7 cellular contexts compared by ENCODE assay signal in the genomic region with DNA sequence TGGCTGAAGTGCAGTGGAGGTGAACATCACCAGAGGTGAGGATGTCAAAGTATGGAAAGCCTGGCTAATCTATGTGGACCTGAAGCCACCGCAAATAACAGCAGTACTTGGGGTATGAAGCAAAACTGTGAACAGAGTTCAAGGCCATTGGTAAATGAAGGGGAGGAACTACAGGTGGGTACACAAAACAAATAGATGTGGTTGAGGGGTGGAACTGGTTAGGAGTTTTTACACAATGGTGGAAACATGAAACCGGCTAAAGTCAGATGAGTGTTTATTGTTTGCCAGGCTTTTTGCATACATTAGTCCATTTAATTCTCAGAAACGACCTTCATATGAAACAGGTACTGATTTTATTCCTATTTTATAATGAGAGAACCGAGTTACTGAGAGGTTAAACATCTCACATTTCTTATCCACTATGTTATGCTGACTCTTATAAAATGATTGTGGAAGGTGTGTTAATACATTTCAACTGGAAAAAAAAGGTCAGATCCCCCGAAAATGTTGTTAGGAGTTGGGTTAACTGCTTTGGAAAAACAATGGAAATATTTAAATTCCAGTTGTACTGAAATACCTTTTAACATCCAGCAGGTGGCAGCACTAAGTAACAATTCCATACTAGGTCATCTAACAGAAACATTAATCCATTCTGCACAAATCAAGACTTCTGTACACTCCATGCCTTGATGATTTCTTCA. TPM values are rescaled to one million over a fixed set of nuclear protein-coding genes. Genes with fewer than 3 reads are reported as not detected.
A peak's percentile ranks its signal among the peaks of the same experiment; 100 is the strongest.
DNase-seq lines count a peak whose midpoint lies in the region; ATAC-seq, FAIRE-seq and TF ChIP-seq lines count a peak whose summit lies in the region.

No MANE protein-coding gene starts in this region.

- no peak overlapping the region for H3K27ac ChIP-seq in DOHH2 (ENCODE audit: low read depth, low read length)
- H3K27ac ChIP-seq in OCI-LY3 (ENCODE audit: low read length): no peak overlapping the region
- no peak overlapping the region for H3K27ac ChIP-seq in H1 (ENCODE audit: low read depth, low read length)

- H3K56ac ChIP-seq in H1 (replicated peaks; ENCODE audit: insufficient read length, low read depth, low read length): no peak overlapping the region

- H3K18ac ChIP-seq in H1 (ENCODE audit: extremely low read depth, low read length): no peak overlapping the region

- H3K4ac ChIP-seq in H1 (replicated peaks; ENCODE audit: insufficient read length, low read depth, low read length): no peak overlapping the region

- no peaks in the 10 kb centered on the region for H3K27me3 ChIP-seq in DOHH2 (ENCODE audit: control insufficient read depth, low read length)
- no peaks in the 10 kb centered on the region for H3K27me3 ChIP-seq in OCI-LY3 (ENCODE audit: low read depth, low read length)
- no peaks in the 10 kb centered on the region for H3K27me3 ChIP-seq in H1 (replicated peaks in 1 of 4; ENCODE audit: control insufficient read depth in 3 of 4, extremely low read depth in 1 of 4, insufficient read depth in 3 of 4, low read length in 3 of 4)

- intact Hi-C loops in posterior cingulate gyrus (cut with DNase I): no loop called here

- no peak for TF ChIP-seq EP300 in H1 (IDR thresholded peaks at IDR 0.05; ENCODE audit: borderline replicate concordance in 1 of 2, low read depth in 2 of 2, low read length in 2 of 2)

- no peak overlapping the region for H3K14ac ChIP-seq in H1 (ENCODE audit: insufficient read length)

- H3K9me3 ChIP-seq in DOHH2 (ENCODE audit: control insufficient read depth, insufficient read depth, low read length) (no peaks in the 10 kb centered on the region), OCI-LY3 (ENCODE audit: insufficient read depth, low read length) (no peaks in the 10 kb centered on the region), H1 (ENCODE audit: insufficient read depth in 2 of 2, low read depth in 1 of 2, low read length in 1 of 2) (no peaks in the 10 kb centered on the region)

- no peak overlapping the region for H2AK5ac ChIP-seq in H1 (ENCODE audit: low read depth, low read length)

- H2BK20ac ChIP-seq in H1 (ENCODE audit: low read length): no peak overlapping the region

- H3K9me2 ChIP-seq in DOHH2 (replicated peaks; ENCODE audit: control insufficient read depth, low read length): no peaks in the 10 kb centered on the region

- H4K20me1 ChIP-seq in DOHH2 (ENCODE audit: control insufficient read depth, insufficient read depth, low read depth, low read length): no peaks in the 10 kb centered on the region
- H4K20me1 ChIP-seq in OCI-LY3 (ENCODE audit: insufficient read depth, low read length): no peaks in the 10 kb centered on the region
- H4K20me1 ChIP-seq in H1 (replicated peaks in 1 of 2; ENCODE audit: control insufficient read depth in 1 of 2, insufficient read depth in 2 of 2, low read length in 2 of 2): peaks cover 0 to 1% of the 10 kb centered on the region in 2 experiments

- H2AFZ ChIP-seq in OCI-LY3 (ENCODE audit: low read depth, low read length) (no peak overlapping the region), H1 (ENCODE audit: low read length) (no peak overlapping the region)

- H2BK12ac ChIP-seq in H1 (ENCODE audit: low read depth, low read length): no peak overlapping the region

- no peaks in the 10 kb centered on the region for H3K23me2 ChIP-seq in H1 (ENCODE audit: low read depth, low read length)

- CTCF ChIA-PET in H1 (lab: Charles Lee; ENCODE audit: partially characterized antibody): interaction anchor here (0.8 to 2.3 kb wide), 5 partner anchors 11 to 519 kb away, joined by 3 to 19 read pairs (median 3); no protein-coding TSS in a partner anchor

- H3K9ac ChIP-seq in OCI-LY3 (ENCODE audit: low read length) (no peak overlapping the region), H1 (replicated peaks in 1 of 4; ENCODE audit: extremely low read depth in 1 of 4, low read depth in 3 of 4, low read length in 3 of 4) (no peak overlapping the region)

- peaks cover 86% of the 10 kb centered on the region for H3K36me3 Mint-ChIP-seq in nephron (ENCODE audit: low read depth)

- no peaks in the 10 kb centered on the region for H3K79me1 ChIP-seq in H1 (ENCODE audit: low read depth, low read length)

- FAIRE-seq in H1 (lab: Jason Lieb, UNC): peak; percentile 58

- H3K23ac ChIP-seq in H1 (ENCODE audit: insufficient read length): no peak overlapping the region

- no peak overlapping the region for H4K5ac ChIP-seq in H1 (ENCODE audit: insufficient read length, low read depth, low read length)

- no peaks in the 10 kb centered on the region for H3K4me1 Mint-ChIP-seq in nephron

- H4K8ac ChIP-seq in H1 (ENCODE audit: extremely low read depth, insufficient read depth, low read length): no peak overlapping the region

- H3K36me3 ChIP-seq in DOHH2 (ENCODE audit: control insufficient read depth, low read length) (peaks cover 27% of the 10 kb centered on the region), OCI-LY3 (replicated peaks; ENCODE audit: low read depth, low read length) (peaks cover 12% of the 10 kb centered on the region), H1 (ENCODE audit: control insufficient read depth in 2 of 4, insufficient read depth in 4 of 4, low read length in 3 of 4) (peaks cover 0 to 40% (median 20%) of the 10 kb centered on the region in 4 experiments; a peak in 7 of 8 replicates)

- H3K4me2 ChIP-seq in DOHH2 (ENCODE audit: low read length) (no peak overlapping the region), OCI-LY3 (ENCODE audit: low read length) (no peak overlapping the region), H1 (ENCODE audit: insufficient read depth in 1 of 2, low read depth in 2 of 2, low read length in 2 of 2) (no peak overlapping the region)

- peak; percentile 55 for ATAC-seq in HG03025 (IDR thresholded peaks at IDR 0.05; ENCODE audit: low FRiP score, unreplicated experiment)
- ATAC-seq in GM21381 (IDR thresholded peaks at IDR 0.05; ENCODE audit: unreplicated experiment): no peak

- TF ChIP-seq CTCF in DOHH2 (IDR thresholded peaks at IDR 0.05; ENCODE audit: low read depth, low read length, poor library complexity, severe bottlenecking) (peak; percentile 75), OCI-LY3 (IDR thresholded peaks at IDR 0.05; ENCODE audit: low read depth, low read length) (peak; percentile 56), H1 (IDR thresholded peaks at IDR 0.05; ENCODE audit: control extremely low read depth in 1 of 3, insufficient read depth in 1 of 3, low read depth in 1 of 3, low read length in 3 of 3) (peak in 2 of 3 experiments; percentile 24 to 68; a peak in 2 of 4 replicates), nephron (IDR thresholded peaks at IDR 0.05; ENCODE audit: unreplicated experiment in 3 of 3) (peak; percentile 58 to 73 (median 59))

- no peak overlapping the region for H2BK15ac ChIP-seq in H1 (ENCODE audit: low read length)

- H3F3A ChIP-seq in DOHH2 (ENCODE audit: control insufficient read depth, insufficient read depth): peaks cover 11% of the 10 kb centered on the region; the same call in 1 of the 2 replicates

- H3K79me2 ChIP-seq in DOHH2 (ENCODE audit: control insufficient read depth, low read length) (no peaks in the 10 kb centered on the region), OCI-LY3 (ENCODE audit: low read length) (no peaks in the 10 kb centered on the region), H1 (ENCODE audit: control insufficient read depth in 1 of 2, insufficient read depth in 2 of 2, low read length in 2 of 2) (no peaks in the 10 kb centered on the region)

- H3K4me3 ChIP-seq in DOHH2 (ENCODE audit: low read length) (no peak overlapping the region), OCI-LY3 (ENCODE audit: low read length) (no peak overlapping the region), H1 (ENCODE audit: extremely low read depth in 1 of 4, insufficient read depth in 2 of 4, low read depth in 3 of 4, low read length in 4 of 4) (no peak overlapping the region)

- H3K4me1 ChIP-seq in DOHH2 (ENCODE audit: control insufficient read depth, low read length): no peaks in the 10 kb centered on the region
- H3K4me1 ChIP-seq in OCI-LY3 (ENCODE audit: low read length): no peaks in the 10 kb centered on the region
- no peaks in the 10 kb centered on the region for H3K4me1 ChIP-seq in H1 (replicated peaks in 1 of 4; ENCODE audit: control insufficient read depth in 3 of 4, insufficient read depth in 4 of 4, low read length in 3 of 4)

- H3K4me3 Mint-ChIP-seq in nephron: no peak overlapping the region

- H4K91ac ChIP-seq in H1 (replicated peaks; ENCODE audit: insufficient read length, low read length): no peak overlapping the region

- 87% methylated on average over 5 of the region's 5 CpGs; no CpG with 5 or more reads in 1 of the 2 experiments for WGBS in H1 (ENCODE audit: extremely low coverage in 1 of 2, insufficient coverage in 1 of 2, insufficient read length in 1 of 2, insufficient replicate concordance in 2 of 2, low coverage in 1 of 2, low lambda C conversion rate in 2 of 2, missing lambda C conversion rate in 1 of 2), 2 experiments

- H3K27me3 Mint-ChIP-seq in nephron (ENCODE audit: low read depth): peaks cover 4% of the 10 kb centered on the region

- TF ChIP-seq POLR2A in H1 (IDR thresholded peaks at IDR 0.05; ENCODE audit: control extremely low read depth in 1 of 2, low read depth in 2 of 2, low read length in 2 of 2): no peak

- TF ChIP-seq RAD21 in H1 (IDR thresholded peaks at IDR 0.05 in 1 of 2, conservative IDR thresholded peaks at IDR 0.05 in 1 of 2; ENCODE audit: low read depth in 2 of 2, low read length in 2 of 2): peak; percentile 38 to 42; a peak in 3 of 4 replicates

- DNase-seq in H1 (ENCODE audit: low read depth in 1 of 2, low spot score in 2 of 2) (no peak), posterior cingulate gyrus (no peak)

- no peak overlapping the region for H3K27ac Mint-ChIP-seq in nephron

- no peaks in the 10 kb centered on the region for H3K9me3 Mint-ChIP-seq in nephron

- POLR2A ChIA-PET in H1 (lab: Charles Lee; ENCODE audit: partially characterized antibody): no interaction called here

- no peak overlapping the region for H2BK5ac ChIP-seq in H1 (ENCODE audit: low read depth, low read length)

- H2BK120ac ChIP-seq in H1 (replicated peaks; ENCODE audit: low read depth, low read length): no peak overlapping the region

RNA-seq across cellular contexts. Expression of a gene that starts 44.3 kb away (rescaled TPM):
- 13.5 and 15.6 TPM in 2 replicates for total RNA-seq in H1 (2021; fragmentation: NEBNext Ultra II Directional; extraction: Animal tissue kit (Norgen Biotek cat#: 25700))
- polyA plus RNA-seq in H1 (2011; rRNA removed): 8.7 and 14.9 TPM in 2 replicates
- polyA plus RNA-seq in H1 (2011; cell fraction: cytosol; rRNA removed): 18.2 TPM
- polyA plus RNA-seq in H1 (2011; cell fraction: nucleus; rRNA removed): 6.0 TPM
- 15.5 to 22.9 TPM (median 16.2 TPM) in 4 replicates for polyA plus RNA-seq in H1 (2012, experiment 1 of 2)
- polyA plus RNA-seq in H1 (2012, experiment 2 of 2): 3.0 TPM
- 10.9 TPM for polyA plus RNA-seq in H1 (2013, experiment 1 of 2)
- polyA plus RNA-seq in H1 (2013, experiment 2 of 2): 12.0 TPM
- 13.3 and 14.4 TPM in 2 replicates for polyA minus RNA-seq in H1 (2011; rRNA and poly(A)+ RNA removed)
- 9.2 TPM for polyA minus RNA-seq in H1 (2011; cell fraction: cytosol; rRNA and poly(A)+ RNA removed)
- 12.5 TPM for polyA minus RNA-seq in H1 (2011; cell fraction: nucleus; rRNA and poly(A)+ RNA removed)

RNA-seq across cellular contexts. Expression of a gene that starts 56.8 kb away (rescaled TPM):
- total RNA-seq in H1 (2021; fragmentation: NEBNext Ultra II Directional; extraction: Animal tissue kit (Norgen Biotek cat#: 25700)): 30.6 and 34.9 TPM in 2 replicates
- 12.5 and 18.5 TPM in 2 replicates for polyA plus RNA-seq in H1 (2011; rRNA removed)
- polyA plus RNA-seq in H1 (2011; cell fraction: cytosol; rRNA removed): 26.0 TPM
- polyA plus RNA-seq in H1 (2011; cell fraction: nucleus; rRNA removed): 5.1 TPM
- 20.5 to 42.0 TPM (median 26.0 TPM) in 4 replicates for polyA plus RNA-seq in H1 (2012, experiment 1 of 2)
- polyA plus RNA-seq in H1 (2012, experiment 2 of 2): 4.8 TPM
- polyA plus RNA-seq in H1 (2013, experiment 1 of 2): 28.6 TPM
- 28.3 TPM for polyA plus RNA-seq in H1 (2013, experiment 2 of 2)
- 15.6 and 20.4 TPM in 2 replicates for polyA minus RNA-seq in H1 (2011; rRNA and poly(A)+ RNA removed)
- polyA minus RNA-seq in H1 (2011; cell fraction: cytosol; rRNA and poly(A)+ RNA removed): 12.8 TPM
- 13.4 TPM for polyA minus RNA-seq in H1 (2011; cell fraction: nucleus; rRNA and poly(A)+ RNA removed)

RNA-seq across cellular contexts. Expression of a gene that starts 56.8 kb away (rescaled TPM):
- 30.4 and 31.6 TPM in 2 replicates for total RNA-seq in H1 (2021; fragmentation: NEBNext Ultra II Directional; extraction: Animal tissue kit (Norgen Biotek cat#: 25700))
- 4.7 and 9.1 TPM in 2 replicates for polyA plus RNA-seq in H1 (2011; rRNA removed)
- polyA plus RNA-seq in H1 (2011; cell fraction: cytosol; rRNA removed): 7.6 TPM
- polyA plus RNA-seq in H1 (2011; cell fraction: nucleus; rRNA removed): 8.2 TPM
- 10.6 to 17.0 TPM (median 13.1 TPM) in 4 replicates for polyA plus RNA-seq in H1 (2012, experiment 1 of 2)
- 1.7 TPM for polyA plus RNA-seq in H1 (2012, experiment 2 of 2)
- 12.5 TPM for polyA plus RNA-seq in H1 (2013, experiment 1 of 2)
- polyA plus RNA-seq in H1 (2013, experiment 2 of 2): 11.8 TPM
- polyA minus RNA-seq in H1 (2011; rRNA and poly(A)+ RNA removed): 14.7 and 19.9 TPM in 2 replicates
- 6.1 TPM for polyA minus RNA-seq in H1 (2011; cell fraction: cytosol; rRNA and poly(A)+ RNA removed)
- polyA minus RNA-seq in H1 (2011; cell fraction: nucleus; rRNA and poly(A)+ RNA removed): 19.5 TPM
